In genomic region chr2:225738735-225739134, GRCh38 we compare ENCODE assay signal across 3 cellular contexts.
TF ChIP-seq lines count a peak whose summit lies in the region.

No MANE protein-coding gene starts in this region.

TF ChIP-seq in A549, 52 proteins besides CTCF, POLR2A, EP300 and RAD21 (continued from another document):
- no peak for TF ChIP-seq FOXS1 (CRISPR knock-in tag; IDR thresholded peaks at IDR 0.05)
- no peak for TF ChIP-seq NR3C1 (IDR thresholded peaks at IDR 0.05)
- TF ChIP-seq PHF8 (IDR thresholded peaks at IDR 0.05; ENCODE audit: borderline replicate concordance, low read depth): no peak
- no peak for TF ChIP-seq CHD2 (IDR thresholded peaks at IDR 0.05; ENCODE audit: low read length, partially characterized antibody)
- peak; percentile 85 for TF ChIP-seq MAFK (IDR thresholded peaks at IDR 0.05; ENCODE audit: partially characterized antibody)
- TF ChIP-seq E2F6 (IDR thresholded peaks at IDR 0.05; ENCODE audit: borderline replicate concordance, low read depth): no peak
TF ChIP-seq in A549: peak in this region for 1.

TF ChIP-seq in IMR-90, 13 proteins besides CTCF, POLR2A, EP300 and RAD21 (continued from another document):
- TF ChIP-seq MAFK (IDR thresholded peaks at IDR 0.05; ENCODE audit: low read depth, low read length) (peak; percentile 82), RCOR1 (IDR thresholded peaks at IDR 0.05; ENCODE audit: insufficient replicate concordance, low read length) (no peak), MXI1 (IDR thresholded peaks at IDR 0.05; ENCODE audit: borderline replicate concordance, low read depth, low read length) (no peak), CEBPB (IDR thresholded peaks at IDR 0.05; ENCODE audit: low read depth, low read length) (no peak), RFX5 (IDR thresholded peaks at IDR 0.05; ENCODE audit: low read depth, low read length) (no peak), NFE2L2 (IDR thresholded peaks at IDR 0.05; ENCODE audit: low read depth, low read length) (no peak)

TF ChIP-seq in K562, 482 proteins besides CTCF, POLR2A, EP300 and RAD21 (continued from another document):
- peak; percentile 38; the same call in 1 of the 2 replicates for TF ChIP-seq ZNF316 (IDR thresholded peaks at IDR 0.05)
